ENCODE assay signal across 8 cellular contexts in the genomic region with DNA sequence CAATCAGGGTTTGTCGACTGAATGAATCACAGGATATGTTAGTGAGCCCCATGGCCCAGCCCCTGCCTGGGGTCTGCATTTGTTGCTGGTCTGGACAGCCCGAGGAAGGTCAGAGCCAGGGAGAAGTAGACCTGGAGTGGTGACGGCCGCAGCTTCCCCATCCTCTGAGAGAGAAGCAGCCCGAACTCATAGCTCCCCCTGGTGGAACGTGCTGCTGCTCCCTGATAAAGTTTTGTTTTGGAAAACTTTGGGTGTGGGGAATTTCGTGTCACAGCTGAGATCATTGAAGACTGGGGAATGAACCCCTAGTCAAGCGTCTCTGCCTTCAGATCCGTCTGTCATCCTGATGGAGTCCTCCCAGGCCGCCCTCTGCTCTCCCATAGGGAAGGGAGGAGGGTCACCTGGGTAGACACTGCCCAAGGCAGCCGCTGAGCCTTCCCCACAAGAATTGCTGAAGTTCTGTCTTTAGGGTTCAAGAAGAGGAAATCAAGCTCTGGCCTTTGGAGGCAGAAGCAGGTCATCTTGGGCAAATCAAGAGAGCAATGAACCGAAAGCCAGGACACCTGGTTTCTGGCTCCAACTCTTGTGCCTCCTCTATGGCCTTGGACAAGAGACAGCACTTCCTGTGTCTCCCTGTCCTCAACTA.
DNase-seq lines count a peak whose midpoint lies in the region; ATAC-seq and TF ChIP-seq lines count a peak whose summit lies in the region.

No MANE protein-coding gene starts in this region.

- H3K4me3 Mint-ChIP-seq in activated CD4-positive, alpha-beta T cell treated with anti-CD3 and anti-CD28 coated beads for 36 hours: no peak overlapping the region
- H3K4me3 Mint-ChIP-seq in nephron: no peak overlapping the region

- H3K36me3 ChIP-seq in NT2/D1 (ENCODE audit: insufficient read depth, insufficient read length, low read length): no peaks in the 10 kb centered on the region

- intact Hi-C loops in activated CD4-positive, alpha-beta T cell treated with anti-CD3 and anti-CD28 coated beads for 36 hours (cut with DNase I, micrococcal nuclease): loop anchor here (1.0 to 2.0 kb wide), 2 partner anchors 239 kb away; no protein-coding TSS in a partner anchor

- no peak overlapping the region for H3K27ac Mint-ChIP-seq in activated CD4-positive, alpha-beta T cell treated with anti-CD3 and anti-CD28 coated beads for 36 hours
- H3K27ac Mint-ChIP-seq in nephron: no peak overlapping the region

- H3K9me3 Mint-ChIP-seq in activated CD4-positive, alpha-beta T cell treated with anti-CD3 and anti-CD28 coated beads for 36 hours (ENCODE audit: low read depth): no peaks in the 10 kb centered on the region
- H3K9me3 Mint-ChIP-seq in nephron: no peaks in the 10 kb centered on the region

- CTCF ChIA-PET in activated CD4-positive, alpha-beta T cell treated with anti-CD3 and anti-CD28 coated beads for 36 hours (lab: Charles Lee): interaction anchor here (0.6 to 3.3 kb wide), 7 partner anchors 10 to 495 kb away, joined by 3 to 14 read pairs (median 3); no protein-coding TSS in a partner anchor

- DNase-seq in activated CD4-positive, alpha-beta T cell treated with anti-CD3 and anti-CD28 coated beads for 36 hours: peak; percentile 22
- no peak for DNase-seq in activated CD4-positive, alpha-beta T cell treated with anti-CD3 and anti-CD28 coated beads, Interleukin-2, amount 50 U/mL, for 4 hours
- DNase-seq in NT2/D1 (ENCODE audit: low read depth, low spot score) (peak; percentile 18), epithelial cell of proximal tubule (ENCODE audit: low read depth) (no peak)
- DNase-seq in activated CD8-positive, alpha-beta memory T cell treated with anti-CD3 and anti-CD28 coated beads for 24 hours: no peak

- no peaks in the 10 kb centered on the region for H3K27me3 ChIP-seq in NT2/D1 (ENCODE audit: insufficient read depth, insufficient read length)

- no peaks in the 10 kb centered on the region for H3K36me3 Mint-ChIP-seq in activated CD4-positive, alpha-beta T cell treated with anti-CD3 and anti-CD28 coated beads for 36 hours (ENCODE audit: low read depth)
- H3K36me3 Mint-ChIP-seq in nephron (ENCODE audit: low read depth): no peaks in the 10 kb centered on the region

- ATAC-seq in activated CD4-positive, alpha-beta T cell treated with anti-CD3 and anti-CD28 coated beads for 36 hours: no peak
- ATAC-seq in GM18909 (IDR thresholded peaks at IDR 0.05; ENCODE audit: poor library complexity, unreplicated experiment): no peak
- no peak for ATAC-seq in HG03095 (IDR thresholded peaks at IDR 0.05; ENCODE audit: unreplicated experiment)

- H3K9ac ChIP-seq in NT2/D1 (ENCODE audit: insufficient read length, low read depth): no peak overlapping the region

- TF ChIP-seq CTCF in epithelial cell of proximal tubule (conservative IDR thresholded peaks at IDR 0.05; ENCODE audit: low read depth, low read length): peak; percentile 80
- TF ChIP-seq CTCF in nephron (IDR thresholded peaks at IDR 0.05; ENCODE audit: unreplicated experiment in 3 of 3): peak; percentile 35 to 51 (median 42)

- H3K4me1 ChIP-seq in NT2/D1 (ENCODE audit: insufficient read depth, insufficient read length): peaks cover 4% of the 10 kb centered on the region

- no peak overlapping the region for H3K4me3 ChIP-seq in NT2/D1 (ENCODE audit: insufficient read length, low read depth)
- H3K4me3 ChIP-seq in epithelial cell of proximal tubule (ENCODE audit: low read depth, low read length): no peak overlapping the region

- H3K9me3 ChIP-seq in NT2/D1 (ENCODE audit: insufficient read depth, low read length): no peaks in the 10 kb centered on the region

- no peaks in the 10 kb centered on the region for H3K4me1 Mint-ChIP-seq in activated CD4-positive, alpha-beta T cell treated with anti-CD3 and anti-CD28 coated beads for 36 hours
- peaks cover 19% of the 10 kb centered on the region for H3K4me1 Mint-ChIP-seq in nephron

- POLR2A ChIA-PET in activated CD4-positive, alpha-beta T cell treated with anti-CD3 and anti-CD28 coated beads for 36 hours (lab: Charles Lee): no interaction called here

- H3K27me3 Mint-ChIP-seq in activated CD4-positive, alpha-beta T cell treated with anti-CD3 and anti-CD28 coated beads for 36 hours: peaks cover 18% of the 10 kb centered on the region
- peaks cover 21% of the 10 kb centered on the region for H3K27me3 Mint-ChIP-seq in nephron (ENCODE audit: low read depth)

Comparison
In these comparisons a context has a peak if more than half of its experiments do, and no peak if none do; other contexts are left out.
1. DNase-seq: peak in activated CD4-positive, alpha-beta T cell treated with anti-CD3 and anti-CD28 coated beads for 36 hours (single experiment) and NT2/D1 (single experiment); none in activated CD4-positive, alpha-beta T cell treated with anti-CD3 and anti-CD28 coated beads, Interleukin-2, amount 50 U/mL, for 4 hours (0 of 2), epithelial cell of proximal tubule (single experiment) and activated CD8-positive, alpha-beta memory T cell treated with anti-CD3 and anti-CD28 coated beads for 24 hours (single experiment).